ENCODE assay signal across 7 cellular contexts in the genomic region with DNA sequence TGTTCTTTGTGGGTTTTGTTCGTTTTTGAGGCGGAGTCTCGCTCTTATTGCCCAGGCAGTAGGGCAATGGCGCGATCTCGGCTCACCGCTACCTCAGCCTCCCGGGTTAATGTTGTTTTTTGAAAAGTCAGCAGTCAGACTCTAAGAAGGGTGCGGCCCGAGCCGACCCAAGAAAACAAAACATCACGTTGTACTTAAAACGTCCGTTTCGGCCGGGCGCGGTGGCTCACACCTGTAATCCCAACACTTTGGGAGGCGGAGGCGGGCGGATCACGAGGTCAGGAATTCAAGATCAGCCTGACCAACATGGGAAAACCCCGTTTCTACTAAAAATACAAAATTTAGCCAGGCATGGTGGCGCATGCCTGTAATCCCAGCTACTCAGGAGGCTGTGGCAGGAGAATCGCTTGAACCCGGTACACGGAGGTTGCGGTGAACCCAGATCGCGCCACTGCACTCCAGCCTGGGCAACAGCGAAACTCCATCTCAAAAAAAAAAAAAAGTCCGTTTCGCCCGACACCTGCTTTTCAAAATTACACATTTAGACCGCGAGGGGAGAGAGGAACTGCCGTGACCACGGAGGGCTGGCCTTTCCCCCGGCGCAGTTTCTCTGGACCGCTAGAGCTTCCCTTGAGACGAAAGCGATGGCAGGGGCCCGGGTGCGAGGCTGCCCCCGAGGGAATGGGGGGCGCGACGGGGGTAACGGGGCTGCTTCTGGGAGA. TPM values are rescaled to one million over a fixed set of nuclear protein-coding genes. Genes with fewer than 3 reads are reported as not detected.
DNase-seq lines count a peak whose midpoint lies in the region; ATAC-seq, FAIRE-seq and TF ChIP-seq lines count a peak whose summit lies in the region.

No MANE protein-coding gene starts in this region.

- peak; percentile 64 to 68 for ATAC-seq in naive B cell (ENCODE audit: low read depth in 2 of 2)

- 1% methylated on average over 50 of the region's 50 CpGs for WGBS in urinary bladder

- peaks cover 52% of the 10 kb centered on the region for H3K4me1 Mint-ChIP-seq in activated CD4-positive, alpha-beta memory T cell treated with anti-CD3 and anti-CD28 coated beads for 36 hours (ENCODE audit: low read depth)
- H3K4me1 Mint-ChIP-seq in naive B cell = peaks cover 28 to 44% (median 36%) of the 10 kb centered on the region in 3 donors

- H3K36me3 ChIP-seq in urinary bladder (ENCODE audit: insufficient read depth) = no peaks in the 10 kb centered on the region

- no peaks in the 10 kb centered on the region for H3K9me3 Mint-ChIP-seq in activated CD4-positive, alpha-beta memory T cell treated with anti-CD3 and anti-CD28 coated beads for 36 hours
- no peaks in the 10 kb centered on the region for H3K9me3 Mint-ChIP-seq in naive B cell

- H3K4me3 Mint-ChIP-seq in activated CD4-positive, alpha-beta memory T cell treated with anti-CD3 and anti-CD28 coated beads for 36 hours = peak overlapping the region; percentile 82
- H3K4me3 Mint-ChIP-seq in naive B cell = peak overlapping the region; percentile 87 to 96 (median 91)

- H3K27me3 Mint-ChIP-seq in activated CD4-positive, alpha-beta memory T cell treated with anti-CD3 and anti-CD28 coated beads for 36 hours = no peaks in the 10 kb centered on the region
- H3K27me3 Mint-ChIP-seq in naive B cell = no peaks in the 10 kb centered on the region

- DNase-seq in GM18507 (ENCODE audit: extremely low spot score, insufficient read length, low read depth) (no peak), HFF-Myc (ENCODE audit: extremely low read depth, low read depth) (no peak), NAMALWA (ENCODE audit: low spot score) (peak; percentile 82), epithelial cell of proximal tubule (ENCODE audit: low read depth) (no peak), naive B cell (peak; percentile 47)
- peak; percentile 69 for DNase-seq in activated CD4-positive, alpha-beta memory T cell treated with anti-CD3 and anti-CD28 coated beads for 36 hours

- peak overlapping the region; percentile 70 for H3K27ac Mint-ChIP-seq in activated CD4-positive, alpha-beta memory T cell treated with anti-CD3 and anti-CD28 coated beads for 36 hours
- peak overlapping the region; percentile 5 to 94 (median 60) for H3K27ac Mint-ChIP-seq in naive B cell

- FAIRE-seq in GM18507 (lab: Jason Lieb, UNC) = peak; percentile 73

- H3K4me3 ChIP-seq in HFF-Myc (replicated peaks; ENCODE audit: low read depth, low read length) (peak overlapping the region; percentile 87), epithelial cell of proximal tubule (ENCODE audit: low read depth, low read length) (peak overlapping the region; percentile 93), urinary bladder (ENCODE audit: low read depth, low read length) (peak overlapping the region; percentile 89)

- H3K36me3 Mint-ChIP-seq in activated CD4-positive, alpha-beta memory T cell treated with anti-CD3 and anti-CD28 coated beads for 36 hours = peaks cover 7% of the 10 kb centered on the region
- H3K36me3 Mint-ChIP-seq in naive B cell = no peaks in the 10 kb centered on the region

- no peak for TF ChIP-seq CTCF in HFF-Myc (IDR thresholded peaks at IDR 0.05; ENCODE audit: low read depth, low read length, missing control alignments)
- TF ChIP-seq CTCF in epithelial cell of proximal tubule (conservative IDR thresholded peaks at IDR 0.05; ENCODE audit: low read depth, low read length) = no peak

- peak overlapping the region; percentile 93 for H3K27ac ChIP-seq in urinary bladder (ENCODE audit: low read depth)

- intact Hi-C loops in activated CD4-positive, alpha-beta memory T cell treated with anti-CD3 and anti-CD28 coated beads for 36 hours (cut with micrococcal nuclease) = loop anchor here (1.0 to 10.0 kb wide), 7 partner anchors 18 to 571 kb away; a partner anchor contains a TSS

- CTCF ChIA-PET in activated CD4-positive, alpha-beta memory T cell treated with anti-CD3 and anti-CD28 coated beads for 36 hours (lab: Charles Lee) = interaction anchor here (0.6 to 3.5 kb wide), 4 partner anchors 13 to 59 kb away, joined by 3 to 13 read pairs (median 4); no protein-coding TSS in a partner anchor

- H3K4me1 ChIP-seq in urinary bladder (ENCODE audit: insufficient read depth) = no peaks in the 10 kb centered on the region

- POLR2A ChIA-PET in activated CD4-positive, alpha-beta memory T cell treated with anti-CD3 and anti-CD28 coated beads for 36 hours (lab: Charles Lee) = interaction anchor here (1.2 to 2.4 kb wide), 3 partner anchors 13 to 34 kb away, joined by 3 to 13 read pairs (median 5); no protein-coding TSS in a partner anchor

RNA-seq across cellular contexts. Expression of a gene that starts 0.6 kb away (rescaled TPM):
- total RNA-seq in activated CD4-positive, alpha-beta memory T cell treated with anti-CD3 and anti-CD28 coated beads for 36 hours = 10 to 100 TPM; 79.4 TPM
- 427 and 615 TPM in 2 replicates for total RNA-seq in epithelial cell of proximal tubule
- polyA plus RNA-seq in naive B cell (ENCODE audit: low read depth in 6 of 6) = 10 to 100 TPM; 28.0 to 54.2 (median 39.9) TPM
- total RNA-seq in urinary bladder = 143 TPM
- polyA plus RNA-seq in urinary bladder = 464 TPM

RNA-seq across cellular contexts. Expression of a gene that starts 35.0 kb away (rescaled TPM):
- not detected for total RNA-seq in activated CD4-positive, alpha-beta memory T cell treated with anti-CD3 and anti-CD28 coated beads for 36 hours
- total RNA-seq in epithelial cell of proximal tubule (not detected in 2 replicates), urinary bladder (not detected)
- polyA plus RNA-seq in naive B cell (ENCODE audit: low read depth in 6 of 6) (not detected), urinary bladder (not detected)

RNA-seq across cellular contexts. Expression of a gene that starts 38.7 kb away (rescaled TPM):
- total RNA-seq in activated CD4-positive, alpha-beta memory T cell treated with anti-CD3 and anti-CD28 coated beads for 36 hours = 10 to 100 TPM; 16.5 to 17.7 TPM
- total RNA-seq in epithelial cell of proximal tubule (20.3 and 25.0 TPM in 2 replicates), urinary bladder (64.8 TPM)
- polyA plus RNA-seq in naive B cell (ENCODE audit: low read depth in 6 of 6) (10 to 100 TPM; 19.5 to 32.7 (median 28.6) TPM), urinary bladder (39.7 TPM)

Comparison
In these comparisons a context has a peak if more than half of its experiments do, and no peak if none do; other contexts are left out.
1. DNase-seq: peak in NAMALWA (single experiment), activated CD4-positive, alpha-beta memory T cell treated with anti-CD3 and anti-CD28 coated beads for 36 hours (single experiment) and naive B cell (single experiment); none in GM18507 (single experiment), HFF-Myc (single experiment) and epithelial cell of proximal tubule (single experiment).
2. Peak in every context shown above with its lines, with median percentiles within 50 percentile points of each other: H3K4me3 ChIP-seq.